In genomic region chr19:43675906-43676305, GRCh38 we compare ENCODE assay signal across 1 cellular context.
TF ChIP-seq lines count a peak whose summit lies in the region.

No MANE protein-coding gene starts in this region.

TF ChIP-seq in HEK293, 187 proteins besides CTCF, POLR2A, EP300 and RAD21 (continued from another document and continues in another):
- TF ChIP-seq ZSCAN4 (tag by site-specific recombination; IDR thresholded peaks at IDR 0.05): peak; percentile 98
- TF ChIP-seq ZNF626 (tag by site-specific recombination; IDR thresholded peaks at IDR 0.05): no peak
- TF ChIP-seq PRDM4 (tag by site-specific recombination; IDR thresholded peaks at IDR 0.05): no peak
- TF ChIP-seq ZNF530 (tag by site-specific recombination; IDR thresholded peaks at IDR 0.05; ENCODE audit: low read depth): no peak
- TF ChIP-seq ZXDB (tag by site-specific recombination; IDR thresholded peaks at IDR 0.05): 0 out of 2 replicates have a peak, but pooled peaks have one; percentile 8
- no peak for TF ChIP-seq ZNF555 (tag by site-specific recombination; conservative IDR thresholded peaks at IDR 0.05)
- TF ChIP-seq BCL6B (tag by site-specific recombination; IDR thresholded peaks at IDR 0.05): no peak
- no peak for TF ChIP-seq ZNF155 (tag by site-specific recombination; IDR thresholded peaks at IDR 0.05)
- TF ChIP-seq ZNF621 (tag by site-specific recombination; IDR thresholded peaks at IDR 0.05): peak; percentile 55; the same call in 1 of the 2 replicates
- peak; percentile 17; the same call in 1 of the 2 replicates for TF ChIP-seq ZNF777 (tag by site-specific recombination; IDR thresholded peaks at IDR 0.05; ENCODE audit: borderline replicate concordance)
- no peak for TF ChIP-seq ZFHX2 (tag by site-specific recombination; conservative IDR thresholded peaks at IDR 0.05)
- no peak for TF ChIP-seq TRIM28 (IDR thresholded peaks at IDR 0.05; ENCODE audit: borderline replicate concordance, low read length)
- TF ChIP-seq PBX3 (CRISPR knock-in tag; IDR thresholded peaks at IDR 0.05): no peak
- TF ChIP-seq KLF1 (tag by site-specific recombination; IDR thresholded peaks at IDR 0.05): no peak
- TF ChIP-seq ZNF600 (tag by site-specific recombination; IDR thresholded peaks at IDR 0.05): no peak
- no peak for TF ChIP-seq KLF17 (tag by site-specific recombination; IDR thresholded peaks at IDR 0.05)
- no peak for TF ChIP-seq ZNF623 (tag by site-specific recombination; IDR thresholded peaks at IDR 0.05)
- 0 out of 2 replicates have a peak, but pooled peaks have one; percentile 29 for TF ChIP-seq ZNF645 (tag by site-specific recombination; IDR thresholded peaks at IDR 0.05)
- peak; percentile 4; the same call in 1 of the 2 replicates for TF ChIP-seq ZNF148 (tag by site-specific recombination; IDR thresholded peaks at IDR 0.05; ENCODE audit: borderline replicate concordance)
- TF ChIP-seq ZNF670 (tag by site-specific recombination; IDR thresholded peaks at IDR 0.05; ENCODE audit: low read depth): no peak
- TF ChIP-seq ZNF16 (tag by site-specific recombination; IDR thresholded peaks at IDR 0.05; ENCODE audit: low read depth): no peak
- no peak for TF ChIP-seq PRDM1 (tag by site-specific recombination; IDR thresholded peaks at IDR 0.05)
- TF ChIP-seq ZNF184 (tag by site-specific recombination; IDR thresholded peaks at IDR 0.05): no peak
- no peak for TF ChIP-seq ZSCAN23 (tag by site-specific recombination; IDR thresholded peaks at IDR 0.05)
- TF ChIP-seq ZNF140 (tag by site-specific recombination; IDR thresholded peaks at IDR 0.05): no peak
- TF ChIP-seq ZBTB21 (tag by site-specific recombination; IDR thresholded peaks at IDR 0.05): no peak
- no peak for TF ChIP-seq ZNF280D (tag by site-specific recombination; IDR thresholded peaks at IDR 0.05)
- no peak for TF ChIP-seq ZNF366 (tag by site-specific recombination; conservative IDR thresholded peaks at IDR 0.05)
- no peak for TF ChIP-seq ZEB2 (tag by site-specific recombination; IDR thresholded peaks at IDR 0.05)
- peak; percentile 82; the same call in 1 of the 2 replicates for TF ChIP-seq ZNF18 (tag by site-specific recombination; IDR thresholded peaks at IDR 0.05)
- no peak for TF ChIP-seq YY1 (tag by site-specific recombination; IDR thresholded peaks at IDR 0.05)
- TF ChIP-seq ZBTB8A (tag by site-specific recombination; IDR thresholded peaks at IDR 0.05): no peak
- TF ChIP-seq GLIS1 (tag by site-specific recombination; IDR thresholded peaks at IDR 0.05): no peak
- no peak for TF ChIP-seq ZNF37A (tag by site-specific recombination; IDR thresholded peaks at IDR 0.05)
- no peak for TF ChIP-seq ZNF585B (tag by site-specific recombination; IDR thresholded peaks at IDR 0.05)
- TF ChIP-seq ZNF571 (tag by site-specific recombination; IDR thresholded peaks at IDR 0.05): no peak
- no peak for TF ChIP-seq ZNF704 (tag by site-specific recombination; IDR thresholded peaks at IDR 0.05)
- TF ChIP-seq ZIC2 (tag by site-specific recombination; IDR thresholded peaks at IDR 0.05): no peak
- no peak for TF ChIP-seq PRDM10 (tag by site-specific recombination; IDR thresholded peaks at IDR 0.05)
- TF ChIP-seq KLF16 (tag by site-specific recombination; IDR thresholded peaks at IDR 0.05): no peak
